In genomic region chr13:77859450-77859849, GRCh38 we compare ENCODE assay signal across 16 cellular contexts. TPM values are rescaled to one million over a fixed set of nuclear protein-coding genes. Genes with fewer than 3 reads are reported as not detected.
DNase-seq lines count a peak whose midpoint lies in the region; ATAC-seq and TF ChIP-seq lines count a peak whose summit lies in the region.
"Had no signal": no experiment of that assay in that cellular context is flagged by ENCODE, and none has a peak within 500 bp of the region (broad histone marks: within the 10 kb centered on the region; RNA-seq: fewer than 3 reads in every experiment).

No MANE protein-coding gene starts in this region.

- no peaks in the 10 kb centered on the region for H3K9me2 ChIP-seq in PC-9 (ENCODE audit: insufficient read depth)

- H4K20me1 ChIP-seq in mammary epithelial cell (ENCODE audit: insufficient read depth, low read length), result no peaks in the 10 kb centered on the region
- no peaks in the 10 kb centered on the region for H4K20me1 ChIP-seq in PC-9 (ENCODE audit: insufficient read depth)

- H3K4me2 ChIP-seq in mammary epithelial cell (ENCODE audit: insufficient read depth, low read depth, low read length), result no peak overlapping the region
- H3K4me2 ChIP-seq in PC-9, result no peak overlapping the region

- in situ Hi-C loops in mammary epithelial cell (cut with MboI; ENCODE audit: low sequenced_read_pairs in 2 of 2), result no loop called here

- H3K27ac ChIP-seq in mammary epithelial cell (ENCODE audit: insufficient read depth, low read depth, low read length) (no peak overlapping the region), lung (ENCODE audit: low read depth in 1 of 2, low read length in 1 of 2) (no peak overlapping the region), PC-9 (no peak overlapping the region)
- H3K27ac ChIP-seq: parathyroid adenoma had no signal

- no peaks in the 10 kb centered on the region for H3F3A ChIP-seq in PC-9 (ENCODE audit: insufficient read depth, low read depth)

- H3K36me3 ChIP-seq in mammary epithelial cell (ENCODE audit: insufficient read depth, low read length) (no peaks in the 10 kb centered on the region), lung (ENCODE audit: control insufficient read depth in 2 of 2, insufficient read depth in 2 of 2, low read length in 2 of 2) (no peaks in the 10 kb centered on the region), PC-9 (ENCODE audit: low read depth) (no peaks in the 10 kb centered on the region)

- H3K9me3 ChIP-seq in mammary epithelial cell (replicated peaks; ENCODE audit: insufficient read depth, low read length) (no peaks in the 10 kb centered on the region), lung (ENCODE audit: control insufficient read depth in 2 of 2, insufficient read depth in 1 of 2, low read length in 1 of 2) (no peaks in the 10 kb centered on the region), PC-9 (ENCODE audit: insufficient read depth, low read depth) (no peaks in the 10 kb centered on the region)

- H3K4me3 ChIP-seq in mammary epithelial cell (replicated peaks in 1 of 3; ENCODE audit: insufficient read depth in 1 of 3, low read depth in 2 of 3, low read length in 3 of 3) (no peak overlapping the region), choroid plexus epithelial cell (ENCODE audit: low read depth, low read length) (no peak overlapping the region), lung (no peak overlapping the region), PC-9 (no peak overlapping the region)

- H3K4me1 ChIP-seq in mammary epithelial cell (ENCODE audit: insufficient read depth, low read length) (no peaks in the 10 kb centered on the region), lung (ENCODE audit: control insufficient read depth in 2 of 2, insufficient read depth in 2 of 2, low read length in 2 of 2) (peaks cover 0 to 2% of the 10 kb centered on the region in 2 donors), PC-9 (replicated peaks; ENCODE audit: insufficient read depth) (no peaks in the 10 kb centered on the region)
- H3K4me1 ChIP-seq: parathyroid adenoma had no signal

- peak overlapping the region; percentile 90 for H3K27ac Mint-ChIP-seq in MCF 10A (ENCODE audit: low read depth, unreplicated experiment)

- WGBS in mammary epithelial cell (ENCODE audit: low coverage, missing lambda C conversion rate), result 85% methylated on average over 8 of the region's 8 CpGs
- whole genome bisulfite sequencing in lung, 2 donors, result 76 to 79% methylated on average over 8 of the region's 8 CpGs

- CTCF ChIA-PET in MCF 10A (lab: Yijun Ruan, JAX), result interaction anchor here (0.7 kb wide), 1 partner anchor 313 kb away, joined by 3 read pairs; no protein-coding TSS in a partner anchor
- CTCF ChIA-PET in mammary epithelial cell (lab: Charles Lee; ENCODE audit: low non-redundant PET), result no interaction called here
- CTCF ChIA-PET in PC-9 (lab: Charles Lee), result no interaction called here

- H3K27me3 ChIP-seq in mammary epithelial cell (ENCODE audit: insufficient read depth, low read length) (no peaks in the 10 kb centered on the region), lung (ENCODE audit: control insufficient read depth, insufficient read depth) (no peaks in the 10 kb centered on the region), PC-9 (ENCODE audit: insufficient read depth, low read depth) (no peaks in the 10 kb centered on the region)

- peak; percentile 11 for ATAC-seq in lung (ENCODE audit: insufficient read depth, low FRiP score)
- ATAC-seq in HG03565 (IDR thresholded peaks at IDR 0.05; ENCODE audit: unreplicated experiment), result no peak

- H2AFZ ChIP-seq in mammary epithelial cell (ENCODE audit: low read depth, low read length) (no peak overlapping the region), PC-9 (no peak overlapping the region)
- H2AFZ ChIP-seq: parathyroid adenoma had no signal

- peaks cover 8% of the 10 kb centered on the region for H3K9me3 Mint-ChIP-seq in MCF 10A (ENCODE audit: unreplicated experiment)

- POLR2A ChIA-PET in MCF 10A (lab: Yijun Ruan, JAX) (interaction anchor here (0.7 to 1.2 kb wide), 2 partner anchors 13 to 43 kb away, joined by 3 to 6 read pairs; no protein-coding TSS in a partner anchor), PC-9 (lab: Charles Lee; ENCODE audit: unreplicated experiment) (no interaction called here)

- H3K4me3 Mint-ChIP-seq in MCF 10A (ENCODE audit: unreplicated experiment), result no peak overlapping the region

- dilution Hi-C loops in mammary epithelial cell (cut with HindIII; ENCODE audit: low sequenced_read_pairs), result no loop called here

- H3K79me2 ChIP-seq in mammary epithelial cell (ENCODE audit: insufficient read depth, low read length), result no peaks in the 10 kb centered on the region
- no peaks in the 10 kb centered on the region for H3K79me2 ChIP-seq in PC-9 (ENCODE audit: low read depth)
- H3K79me2 ChIP-seq: parathyroid adenoma had no signal

- BruUV-seq in MCF 10A (replicated peaks; lab: Mats Ljungman, UMichigan) (no TSS peak), mammary epithelial cell (replicated peaks; lab: Mats Ljungman, UMichigan) (no TSS peak), PC-9 (replicated peaks; lab: Mats Ljungman, UMichigan) (no TSS peak)

- intact Hi-C loops in MCF 10A (cut with micrococcal nuclease), result no loop called here
- intact Hi-C loops in mammary epithelial cell (cut with micrococcal nuclease), result no loop called here
- intact Hi-C loops in PC-9 (cut with micrococcal nuclease; ENCODE audit: unreplicated experiment), result no loop called here

- DNase-seq in MCF 10A (ENCODE audit: unreplicated experiment), result peak; percentile 78
- no peak for DNase-seq in mammary epithelial cell
- peak; percentile 47 for DNase-seq in choroid plexus epithelial cell (ENCODE audit: low read depth)
- DNase-seq in lung (ENCODE audit: low spot score), result no peak
- no peak for DNase-seq in activated CD4-positive, CD25-positive, alpha-beta regulatory T cell treated with anti-CD3 and anti-CD28 coated beads, Interleukin-2, amount 50 U/mL, for 72 hours
- DNase-seq in NCI-H2081 (lab: John Stamatoyannopoulos, UW), result no peak
- no peak for DNase-seq in PC-9
- DNase-seq: 8988T; activated naive CD4-positive, alpha-beta T cell treated with anti-CD3 and anti-CD28 coated beads, Interleukin-2, amount 50 U/mL, for 16 hours; cortex of kidney; DMS79 treated with DMSO at 0.1 percent for 48 hours; RPMI8226; stimulated activated CD4-positive, alpha-beta T cell treated with anti-CD3 and anti-CD28 coated beads, Interleukin-4, amount 100 ng/mL, for 4 hours; T1000 had no signal

- H3K36me3 Mint-ChIP-seq in MCF 10A (ENCODE audit: insufficient read depth, unreplicated experiment), result no peaks in the 10 kb centered on the region

- H3K9ac ChIP-seq in mammary epithelial cell (ENCODE audit: insufficient read depth, low read length), result no peak overlapping the region
- H3K9ac ChIP-seq: parathyroid adenoma had no signal

- TF ChIP-seq CTCF in MCF 10A (IDR thresholded peaks at IDR 0.05; ENCODE audit: unreplicated experiment), result no peak
- TF ChIP-seq CTCF in mammary epithelial cell (conservative IDR thresholded peaks at IDR 0.05 in 1 of 2, IDR thresholded peaks at IDR 0.05 in 1 of 2; ENCODE audit: extremely low read depth in 1 of 2, insufficient read depth in 1 of 2, low read depth in 1 of 2, low read length in 2 of 2), result no peak
- no peak for TF ChIP-seq CTCF in choroid plexus epithelial cell (conservative IDR thresholded peaks at IDR 0.05; ENCODE audit: low read depth, low read length)
- TF ChIP-seq CTCF in lung (IDR thresholded peaks at IDR 0.05; ENCODE audit: control extremely low read depth, extremely low read depth), result no peak
- no peak for TF ChIP-seq CTCF in PC-9 (conservative IDR thresholded peaks at IDR 0.05)

- H3K4me1 Mint-ChIP-seq in MCF 10A (ENCODE audit: insufficient read depth, unreplicated experiment), result peaks cover 14% of the 10 kb centered on the region

- peaks cover 9% of the 10 kb centered on the region for H3K27me3 Mint-ChIP-seq in MCF 10A (ENCODE audit: insufficient read depth, unreplicated experiment)

RNA-seq across cellular contexts. Expression of gene EDNRB, which starts 59.2 kb away (rescaled TPM):
- total RNA-seq in MCF 10A (2022) (not detected in 2 replicates), mammary epithelial cell (under 1 TPM in 1 of 2 donors, not detected in 1; 0.83 TPM), lung (100 to 1,000 TPM in 1 of 2 donors, 10 to 100 TPM in 1; 63.0 to 155 TPM), PC-9 (2021) (not detected in 2 replicates)
- polyA plus RNA-seq in mammary epithelial cell (0.03 TPM), lung (10 to 100 TPM; 23.2 to 43.8 TPM)
- not detected for polyA minus RNA-seq in mammary epithelial cell

Comparison
In these comparisons a context has a peak if more than half of its experiments do, and no peak if none do; other contexts are left out.
1. DNase-seq: peak in MCF 10A (single experiment) and choroid plexus epithelial cell (single experiment); none in mammary epithelial cell (single experiment), lung (single experiment), activated CD4-positive, CD25-positive, alpha-beta regulatory T cell treated with anti-CD3 and anti-CD28 coated beads, Interleukin-2, amount 50 U/mL, for 72 hours (single experiment), NCI-H2081 (0 of 2) and PC-9 (0 of 2).
2. RNA of gene EDNRB, which starts 59.2 kb away (total RNA-seq): 63.0 to 155 TPM in lung; 0.83 TPM in mammary epithelial cell, not detected in MCF 10A and not detected in PC-9; every median in the first group is over 10 times any median in the second.